Comparison of ENCODE assay signal across 28 cellular contexts in genomic region chr10:1607466-1607865, GRCh38.
"Had no signal": no experiment of that assay in that cellular context is flagged by ENCODE, and none has a peak within 500 bp of the region (broad histone marks: within the 10 kb centered on the region; RNA-seq: fewer than 3 reads in every experiment).

No MANE protein-coding gene starts in this region.

- H3K9me3 ChIP-seq: lower lobe of right lung, mucosa of descending colon, neutrophil, pancreas, prostate gland, tibial nerve, uterus had no signal

- H3K4me3 Mint-ChIP-seq: naive thymus-derived CD4-positive, alpha-beta T cell; natural killer cell treated with Interleukin-12 subunit alpha and Interleukin-12 subunit beta and Interleukin-15 and Interleukin-18, amount 100 ng/mL, for 72 hours; stimulated activated naive CD8-positive, alpha-beta T cell treated with anti-CD3 and anti-CD28 coated beads, Interleukin-15, amount 100 ng/mL, for 72 hours had no signal

- H3K36me3 Mint-ChIP-seq: naive thymus-derived CD4-positive, alpha-beta T cell; natural killer cell treated with Interleukin-12 subunit alpha and Interleukin-12 subunit beta and Interleukin-15 and Interleukin-18, amount 100 ng/mL, for 72 hours; stimulated activated effector memory CD8-positive, alpha-beta T cell treated with anti-CD3 and anti-CD28 coated beads, Interleukin-12 subunit alpha, Interleukin-12 subunit beta, amount 100 ng/mL, for 72 hours; type B pancreatic cell had no signal

- DNase-seq: head of caudate nucleus; hippocampal formation; lower lobe of right lung; mammary epithelial cell; mesendoderm; midbrain; mucosa of descending colon; naive thymus-derived CD4-positive, alpha-beta T cell; occipital lobe; pancreas; posterior cingulate gyrus; retina; right cardiac atrium; stimulated activated CD4-positive, alpha-beta T cell treated with anti-CD3 and anti-CD28 coated beads, Interleukin-12 subunit alpha, Interleukin-12 subunit beta, amount 100 ng/mL, for 4 hours; stimulated activated CD4-positive, alpha-beta T cell treated with anti-CD3 and anti-CD28 coated beads, Interleukin-15, amount 100 ng/mL, for 24 hours; stimulated activated CD4-positive, alpha-beta T cell treated with anti-CD3 and anti-CD28 coated beads, Interleukin-2, amount 100 ng/mL, for 24 hours; stimulated activated CD4-positive, alpha-beta T cell treated with anti-CD3 and anti-CD28 coated beads, Interleukin-4, amount 100 ng/mL, for 24 hours; stimulated activated naive CD4-positive, alpha-beta T cell treated with Interleukin-2 at 50 U/mL for 16 hours; stimulated activated naive CD8-positive, alpha-beta T cell treated with anti-CD3 and anti-CD28 coated beads, Interleukin-15, amount 100 ng/mL, for 72 hours; substantia nigra; uterus had no signal

- H3K4me1 ChIP-seq: lower lobe of right lung, pancreas, prostate gland, uterus had no signal

- H3K27me3 ChIP-seq: pancreas, uterus had no signal

- H3K4me3 ChIP-seq: lower lobe of right lung, mucosa of descending colon, pancreas, prostate gland, skin epidermis, tibial nerve, uterus had no signal

- H3K27ac Mint-ChIP-seq: natural killer cell treated with Interleukin-12 subunit alpha and Interleukin-12 subunit beta and Interleukin-15 and Interleukin-18, amount 100 ng/mL, for 72 hours; stimulated activated effector memory CD8-positive, alpha-beta T cell treated with anti-CD3 and anti-CD28 coated beads, Interleukin-12 subunit alpha, Interleukin-12 subunit beta, amount 100 ng/mL, for 72 hours; stimulated activated naive CD8-positive, alpha-beta T cell treated with anti-CD3 and anti-CD28 coated beads, Interleukin-15, amount 100 ng/mL, for 72 hours; type B pancreatic cell had no signal

- H3K4me1 Mint-ChIP-seq: stimulated activated naive CD8-positive, alpha-beta T cell treated with anti-CD3 and anti-CD28 coated beads, Interleukin-15, amount 100 ng/mL, for 72 hours had no signal

- H3K36me3 ChIP-seq: lower lobe of right lung, neutrophil, pancreas, prostate gland, tibial nerve, uterus had no signal

- FAIRE-seq: pancreas had no signal

- H3K9me3 Mint-ChIP-seq: naive thymus-derived CD4-positive, alpha-beta T cell; natural killer cell treated with Interleukin-12 subunit alpha and Interleukin-12 subunit beta and Interleukin-15 and Interleukin-18, amount 100 ng/mL, for 72 hours; stimulated activated effector memory CD8-positive, alpha-beta T cell treated with anti-CD3 and anti-CD28 coated beads, Interleukin-12 subunit alpha, Interleukin-12 subunit beta, amount 100 ng/mL, for 72 hours; stimulated activated naive CD8-positive, alpha-beta T cell treated with anti-CD3 and anti-CD28 coated beads, Interleukin-15, amount 100 ng/mL, for 72 hours; type B pancreatic cell had no signal

- H3K27ac ChIP-seq: lower lobe of right lung, neutrophil, pancreas, prostate gland, skin epidermis, tibial nerve, uterus had no signal
